ENCODE assay signal across 17 cellular contexts in genomic region chr10:132704008-132704814, GRCh38.
DNase-seq lines count a peak whose midpoint lies in the region; ATAC-seq and TF ChIP-seq lines count a peak whose summit lies in the region.
"Had no signal": no experiment of that assay in that cellular context is flagged by ENCODE, and none has a peak within 500 bp of the region (broad histone marks: within the 10 kb centered on the region; RNA-seq: fewer than 3 reads in every experiment).

No MANE protein-coding gene starts in this region.

- TF ChIP-seq POLR2A in spleen (IDR thresholded peaks at IDR 0.05) = no peak

- TF ChIP-seq CTCF in H9 (conservative IDR thresholded peaks at IDR 0.05) = no peak
- TF ChIP-seq CTCF in chondrocyte (IDR thresholded peaks at IDR 0.05) = no peak
- TF ChIP-seq CTCF in lower lobe of right lung (IDR thresholded peaks at IDR 0.05) = no peak
- no peak for TF ChIP-seq CTCF in spleen (IDR thresholded peaks at IDR 0.05 in 8 of 11, conservative IDR thresholded peaks at IDR 0.05 in 3 of 11)
- no peak for TF ChIP-seq CTCF in hepatocyte (IDR thresholded peaks at IDR 0.05; ENCODE audit: poor library complexity)

- intact Hi-C loops in lower lobe of right lung (cut with DNase I) = no loop called here
- intact Hi-C loops in spleen (cut with DNase I; ENCODE audit: low total_unique reads) = no loop called here

- no peak overlapping the region for H3K18ac ChIP-seq in H9 (ENCODE audit: insufficient read length, low read depth, low read length)

- peaks cover 22 to 25% of the 10 kb centered on the region in 2 experiments for H3K9me3 Mint-ChIP-seq in H9
- peaks cover 8% of the 10 kb centered on the region for H3K9me3 Mint-ChIP-seq in chondrocyte (ENCODE audit: low read depth)

- no peak for ATAC-seq in lower lobe of right lung
- ATAC-seq in HG02678 (IDR thresholded peaks at IDR 0.05; ENCODE audit: unreplicated experiment) = no peak
- ATAC-seq: GM12878 had no signal

- H2AK5ac ChIP-seq in H9 (ENCODE audit: insufficient read length, low read length) = no peak overlapping the region

- H3K27ac Mint-ChIP-seq in H9 = no peak overlapping the region; a peak in 1 of 7 replicates
- H3K27ac Mint-ChIP-seq in chondrocyte (ENCODE audit: unreplicated experiment) = no peak overlapping the region

- no peak overlapping the region for H3K4me3 Mint-ChIP-seq in H9
- H3K4me3 Mint-ChIP-seq in chondrocyte (ENCODE audit: unreplicated experiment) = no peak overlapping the region

- H3K56ac ChIP-seq in H9 (ENCODE audit: insufficient read length, low read depth, low read length) = no peak overlapping the region

- no peak overlapping the region for H3T11ph ChIP-seq in H9 (ENCODE audit: low read length)

- peak; percentile 15 for DNase-seq in H9
- peak; percentile 86 for DNase-seq in chondrocyte (ENCODE audit: low spot score)
- peak; percentile 16 for DNase-seq in lower lobe of right lung
- peak; percentile 54 for DNase-seq in spleen
- DNase-seq in hepatocyte (ENCODE audit: low spot score) = no peak
- DNase-seq in SJCRH30 = no peak
- no peak for DNase-seq in DMS53 treated with DMSO at 0.1 percent for 48 hours (lab: John Stamatoyannopoulos, UW; ENCODE audit: unreplicated experiment)
- DNase-seq: COR-L47, DMS153, HCEC 1CT, Karpas-422, NCI-H1417, NCI-H1930, NCI-H2171 had no signal

- H3K36me3 Mint-ChIP-seq in H9 (ENCODE audit: insufficient read depth in 1 of 3, low read depth in 3 of 3) (peaks cover 19 to 40% (median 22%) of the 10 kb centered on the region in 3 experiments), chondrocyte (ENCODE audit: low read depth) (peaks cover 23% of the 10 kb centered on the region)

- H2BK12ac ChIP-seq in H9 (ENCODE audit: insufficient read length, low read depth, low read length) = no peak overlapping the region

- no peaks in the 10 kb centered on the region for H3K23me2 ChIP-seq in H9 (ENCODE audit: insufficient read length, low read depth, low read length, poor library complexity, severe bottlenecking)

- no peaks in the 10 kb centered on the region for H3K9me2 ChIP-seq in hepatocyte (replicated peaks; ENCODE audit: insufficient read depth)

- H3K9me3 ChIP-seq in H9 (ENCODE audit: control insufficient read depth, low read depth, low read length) = no peaks in the 10 kb centered on the region
- H3K9me3 ChIP-seq in lower lobe of right lung = peaks cover 10% of the 10 kb centered on the region
- peaks cover 0 to 30% (median 23%) of the 10 kb centered on the region in 8 donors for H3K9me3 ChIP-seq in spleen
- H3K9me3 ChIP-seq in hepatocyte (ENCODE audit: low read depth) = peaks cover 10% of the 10 kb centered on the region
- no peaks in the 10 kb centered on the region for H3K9me3 ChIP-seq in SJCRH30 (replicated peaks)

- no peak overlapping the region for H2BK20ac ChIP-seq in H9 (ENCODE audit: low read depth, low read length, poor library complexity, severe bottlenecking)

- no peak overlapping the region for H4K91ac ChIP-seq in H9 (ENCODE audit: insufficient read length, low read depth, low read length)

- no peaks in the 10 kb centered on the region for H3K4me1 ChIP-seq in H9 (ENCODE audit: insufficient read depth, low read length)
- no peaks in the 10 kb centered on the region for H3K4me1 ChIP-seq in lower lobe of right lung
- peaks cover 0 to 27% (median 15%) of the 10 kb centered on the region in 6 donors for H3K4me1 ChIP-seq in spleen
- H3K4me1 ChIP-seq in hepatocyte (ENCODE audit: insufficient read depth) = peaks cover 6% of the 10 kb centered on the region
- no peaks in the 10 kb centered on the region for H3K4me1 ChIP-seq in SJCRH30

- H3K27ac ChIP-seq in H9 (ENCODE audit: insufficient read length, low read depth, low read length) (no peak overlapping the region), lower lobe of right lung (no peak overlapping the region), spleen (no peak overlapping the region), hepatocyte (no peak overlapping the region), SJCRH30 (no peak overlapping the region)
- H3K27ac ChIP-seq: BLaER1 treated with 17β-estradiol and CSF1 and Interleukin-3, amounts not matched to agents 10 nM and 100 nM had no signal

- H2BK5ac ChIP-seq in H9 (ENCODE audit: insufficient read length, low read length) = no peak overlapping the region

- no peak overlapping the region for H3K4me3 ChIP-seq in lower lobe of right lung
- no peak overlapping the region for H3K4me3 ChIP-seq in spleen
- no peak overlapping the region for H3K4me3 ChIP-seq in hepatocyte
- H3K4me3 ChIP-seq in SJCRH30 = no peak overlapping the region
- H3K4me3 ChIP-seq: GM12878 had no signal

- H3K4me1 Mint-ChIP-seq in H9 = peaks cover 3 to 6% of the 10 kb centered on the region in 2 experiments; a peak in 3 of 4 replicates
- peaks cover 13% of the 10 kb centered on the region for H3K4me1 Mint-ChIP-seq in chondrocyte (ENCODE audit: low read depth)

- H3K27me3 Mint-ChIP-seq in H9 (ENCODE audit: low read depth) = no peaks in the 10 kb centered on the region; the same call in 1 of the 2 replicates
- no peaks in the 10 kb centered on the region for H3K27me3 Mint-ChIP-seq in chondrocyte (ENCODE audit: low read depth)

- H4K5ac ChIP-seq in H9 (ENCODE audit: insufficient read length, low read depth, low read length) = no peak overlapping the region

- H4K8ac ChIP-seq in H9 (replicated peaks; ENCODE audit: insufficient read length, low read depth, low read length) = no peak overlapping the region

- H2AFZ ChIP-seq in H9 (ENCODE audit: low read length) (no peak overlapping the region), hepatocyte (no peak overlapping the region)

- H3K36me3 ChIP-seq in lower lobe of right lung (peaks cover 23% of the 10 kb centered on the region), spleen (peaks cover 0 to 98% (median 29%) of the 10 kb centered on the region in 6 donors), hepatocyte (replicated peaks; ENCODE audit: insufficient read depth, low read depth) (no peaks in the 10 kb centered on the region), SJCRH30 (no peaks in the 10 kb centered on the region)

- H3K4me2 ChIP-seq in H9 (ENCODE audit: insufficient read depth, insufficient read length, low read length) (no peak overlapping the region), hepatocyte (no peak overlapping the region)

- H3K9ac ChIP-seq in H9 (ENCODE audit: extremely low read depth, insufficient read length, low read length) = no peak overlapping the region
- H3K9ac ChIP-seq: BLaER1 treated with 17β-estradiol and CSF1 and Interleukin-3, amounts not matched to agents 10 nM and 100 nM had no signal

- no peaks in the 10 kb centered on the region for H3K27me3 ChIP-seq in H9 (ENCODE audit: insufficient read depth, low read length)
- no peaks in the 10 kb centered on the region for H3K27me3 ChIP-seq in lower lobe of right lung (ENCODE audit: low read depth)
- H3K27me3 ChIP-seq in spleen (replicated peaks in 1 of 7) = no peaks in the 10 kb centered on the region
- H3K27me3 ChIP-seq in hepatocyte = no peaks in the 10 kb centered on the region
- H3K27me3 ChIP-seq in SJCRH30 = no peaks in the 10 kb centered on the region
- H3K27me3 ChIP-seq: BLaER1 treated with 17β-estradiol and CSF1 and Interleukin-3, amounts not matched to agents 10 nM and 100 nM had no signal

- H2BK15ac ChIP-seq in H9 (ENCODE audit: low read depth, low read length) = no peak overlapping the region

- H3K79me1 ChIP-seq in H9 (ENCODE audit: insufficient read depth, low read depth, low read length, poor library complexity, severe bottlenecking) = no peaks in the 10 kb centered on the region

- H2BK120ac ChIP-seq in H9 (ENCODE audit: low read depth, low read length, poor library complexity, severe bottlenecking) = no peak overlapping the region

- H3K14ac ChIP-seq in H9 (ENCODE audit: insufficient read depth, low read length) = no peak overlapping the region; the same call in 1 of the 2 replicates

- no peak overlapping the region for H3K4ac ChIP-seq in H9 (ENCODE audit: low read depth, low read length)

- H4K20me1 ChIP-seq in H9 (ENCODE audit: control insufficient read depth, insufficient read depth, insufficient read length) = no peaks in the 10 kb centered on the region
- no peaks in the 10 kb centered on the region for H4K20me1 ChIP-seq in hepatocyte (ENCODE audit: insufficient read depth, poor library complexity, severe bottlenecking)

- no CpG with 5 or more reads among the region's 29 CpGs for WGBS in H9 (ENCODE audit: extremely low coverage, insufficient read length, low lambda C conversion rate)
- WGBS in spleen, 5 donors = 94 to 97% (median 96%) methylated on average over 22 to 29 of the region's 29 CpGs
- 95% methylated on average over 27 of the region's 29 CpGs for WGBS in hepatocyte (ENCODE audit: low lambda C conversion rate, missing lambda C conversion rate)

- no peak overlapping the region for H3K23ac ChIP-seq in H9 (ENCODE audit: insufficient read length, low read depth, low read length)

- H3K79me2 ChIP-seq in H9 (ENCODE audit: insufficient read depth, low read length) (no peaks in the 10 kb centered on the region), hepatocyte (no peaks in the 10 kb centered on the region)

Comparison
In these comparisons a context has a peak if more than half of its experiments do, and no peak if none do; other contexts are left out.
1. DNase-seq: peak in H9 (single experiment), chondrocyte (single experiment), lower lobe of right lung (single experiment) and spleen (single experiment); none in hepatocyte (single experiment), SJCRH30 (0 of 2) and DMS53 treated with DMSO at 0.1 percent for 48 hours (single experiment).